ENCODE assay signal across 29 cellular contexts in the genomic region with DNA sequence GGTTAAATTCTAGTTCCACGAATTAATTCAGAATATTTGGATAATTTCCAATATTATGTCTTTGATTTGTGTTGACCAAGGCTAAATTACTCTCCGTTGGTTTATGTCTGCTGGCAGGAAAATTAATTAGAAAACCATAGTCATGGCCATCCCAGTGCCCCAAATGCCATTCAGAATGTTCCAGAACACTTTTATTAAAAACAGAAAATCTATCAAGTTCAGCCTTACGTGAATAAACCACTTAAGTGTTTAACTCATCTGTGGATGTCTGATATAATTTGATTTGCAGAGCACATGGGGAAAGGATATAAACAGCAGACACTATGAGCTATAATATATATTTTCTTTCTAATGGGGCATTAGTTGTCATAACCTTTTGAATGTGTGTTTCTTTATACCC.
"Had no signal": no experiment of that assay in that cellular context is flagged by ENCODE, and none has a peak within 500 bp of the region (broad histone marks: within the 10 kb centered on the region; RNA-seq: fewer than 3 reads in every experiment).

No MANE protein-coding gene starts in this region.

- H3K27ac ChIP-seq: ascending aorta, cardiac muscle cell, VCaP had no signal

- FAIRE-seq: bronchial epithelial cell, TTC549 had no signal

- DNase-seq: activated B cell treated with CpG ODN at 0.5 μM for 24 hours; activated CD4-positive, alpha-beta memory T cell treated with anti-CD3 and anti-CD28 coated beads, Interleukin-2, amount 10 ng/mL, durations not matched to agents 7 days and 5 days; activated CD4-positive, alpha-beta T cell treated with anti-CD3 and anti-CD28 coated beads for 4 hours; activated CD4-positive, alpha-beta T cell treated with anti-CD3 and anti-CD28 coated beads, Interleukin-2, amount 10 ng/mL, durations not matched to agents 24 days and 14 days; activated CD4-positive, alpha-beta T cell treated with anti-CD3 and anti-CD28 coated beads, Interleukin-2, amount 50 U/mL, for 48 hours; activated CD4-positive, CD25-positive, alpha-beta regulatory T cell treated with anti-CD3 and anti-CD28 coated beads, Interleukin-2, amount 50 U/mL, for 72 hours; activated CD8-positive, alpha-beta memory T cell treated with anti-CD3 and anti-CD28 coated beads for 24 hours; activated CD8-positive, alpha-beta memory T cell treated with anti-CD3 and anti-CD28 coated beads, Interleukin-2, amount 10 ng/mL, durations not matched to agents 7 days and 5 days; activated CD8-positive, alpha-beta memory T cell treated with anti-CD3 and anti-CD28 coated beads, Interleukin-2, amount 50 U/mL, for 48 hours; activated CD8-positive, alpha-beta T cell treated with anti-CD3 and anti-CD28 coated beads, Interleukin-2, amount 10 ng/mL, durations not matched to agents 7 days and 5 days; activated effector memory CD4-positive, alpha-beta T cell treated with Interleukin-2 at 50 U/mL for 16 hours; activated gamma-delta T cell; activated naive CD4-positive, alpha-beta T cell treated with anti-CD3 and anti-CD28 coated beads, Interleukin-2, amount 10 ng/mL, durations not matched to agents 7 days and 5 days; activated naive CD4-positive, alpha-beta T cell treated with Interleukin-2 at 50 U/mL for 16 hours; activated naive CD8-positive, alpha-beta T cell treated with anti-CD3 and anti-CD28 coated beads, Interleukin-2, amount 10 ng/mL, durations not matched to agents 7 days and 5 days; activated naive CD8-positive, alpha-beta T cell treated with anti-CD3 and anti-CD28 coated beads, Interleukin-2, amount 50 U/mL, for 24 hours; activated T-cell treated with anti-CD3 and anti-CD28 coated beads, Interleukin-2, amount 50 U/mL, for 24 hours; activated T-cell treated with anti-CD3 and anti-CD28 coated beads, Interleukin-2, amount 50 U/mL, for 48 hours; amygdala; anterior cingulate cortex; caudate nucleus; cerebellar nuclear complex; T-helper 2 cell; T-helper 9 cell had no signal

- H3K9me3 ChIP-seq: ascending aorta had no signal

- H3K4me1 ChIP-seq: ascending aorta had no signal

- ATAC-seq: activated CD8-positive, alpha-beta memory T cell treated with anti-CD3 and anti-CD28 coated beads, Interleukin-2, amount 10 ng/mL, durations not matched to agents 7 days and 5 days; activated CD8-positive, alpha-beta T cell treated with anti-CD3 and anti-CD28 coated beads, Interleukin-2, amount 10 ng/mL, durations not matched to agents 7 days and 5 days; activated naive CD8-positive, alpha-beta T cell treated with anti-CD3 and anti-CD28 coated beads, Interleukin-2, amount 50 U/mL, for 24 hours had no signal

- H3K27me3 ChIP-seq: ascending aorta, cardiac muscle cell had no signal

- H3K36me3 ChIP-seq: ascending aorta, cardiac muscle cell had no signal

- H3K4me3 ChIP-seq: ascending aorta, cardiac muscle cell had no signal
